Comparison of ENCODE assay signal across 3 cellular contexts in genomic region chr7:101288439-101288838, GRCh38.
TF ChIP-seq lines count a peak whose summit lies in the region.

No MANE protein-coding gene starts in this region.

TF ChIP-seq in liver, 16 proteins besides CTCF, POLR2A, EP300 and RAD21:
- TF ChIP-seq EGR1 (IDR thresholded peaks at IDR 0.05; ENCODE audit: low read depth in 2 of 2) (no peak), REST (IDR thresholded peaks at IDR 0.05) (no peak), ATF3 (IDR thresholded peaks at IDR 0.05) (no peak), ZBTB33 (IDR thresholded peaks at IDR 0.05) (no peak), JUND (IDR thresholded peaks at IDR 0.05) (no peak), YY1 (IDR thresholded peaks at IDR 0.05) (no peak), HNF4A (conservative IDR thresholded peaks at IDR 0.05) (no peak), FOXA1 (IDR thresholded peaks at IDR 0.05) (no peak), NR2F2 (IDR thresholded peaks at IDR 0.05) (no peak), SP1 (IDR thresholded peaks at IDR 0.05) (no peak), FOXA2 (IDR thresholded peaks at IDR 0.05) (no peak), TAF1 (conservative IDR thresholded peaks at IDR 0.05) (no peak), RXRA (IDR thresholded peaks at IDR 0.05) (no peak), GABPA (IDR thresholded peaks at IDR 0.05 in 1 of 2, conservative IDR thresholded peaks at IDR 0.05 in 1 of 2) (no peak)
- TF ChIP-seq, protein P1, sequence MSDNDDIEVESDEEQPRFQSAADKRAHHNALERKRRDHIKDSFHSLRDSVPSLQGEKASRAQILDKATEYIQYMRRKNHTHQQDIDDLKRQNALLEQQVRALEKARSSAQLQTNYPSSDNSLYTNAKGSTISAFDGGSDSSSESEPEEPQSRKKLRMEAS (IDR thresholded peaks at IDR 0.05), result no peak
TF ChIP-seq in liver: peak in this region for 0.

TF ChIP-seq in HepG2, 621 proteins besides CTCF, POLR2A, EP300 and RAD21:
- TF ChIP-seq YEATS4 (CRISPR knock-in tag; IDR thresholded peaks at IDR 0.05; ENCODE audit: borderline replicate concordance) (no peak), ZNF484 (CRISPR knock-in tag; IDR thresholded peaks at IDR 0.05; ENCODE audit: borderline replicate concordance, low read depth) (no peak), ZFP1 (CRISPR knock-in tag; IDR thresholded peaks at IDR 0.05) (no peak), FOXC1 (CRISPR knock-in tag; IDR thresholded peaks at IDR 0.05; ENCODE audit: borderline replicate concordance) (no peak), BCL6 (CRISPR knock-in tag; IDR thresholded peaks at IDR 0.05) (no peak), HCFC1 (IDR thresholded peaks at IDR 0.05; ENCODE audit: low read depth, low read length) (no peak)
- TF ChIP-seq, protein P2, sequence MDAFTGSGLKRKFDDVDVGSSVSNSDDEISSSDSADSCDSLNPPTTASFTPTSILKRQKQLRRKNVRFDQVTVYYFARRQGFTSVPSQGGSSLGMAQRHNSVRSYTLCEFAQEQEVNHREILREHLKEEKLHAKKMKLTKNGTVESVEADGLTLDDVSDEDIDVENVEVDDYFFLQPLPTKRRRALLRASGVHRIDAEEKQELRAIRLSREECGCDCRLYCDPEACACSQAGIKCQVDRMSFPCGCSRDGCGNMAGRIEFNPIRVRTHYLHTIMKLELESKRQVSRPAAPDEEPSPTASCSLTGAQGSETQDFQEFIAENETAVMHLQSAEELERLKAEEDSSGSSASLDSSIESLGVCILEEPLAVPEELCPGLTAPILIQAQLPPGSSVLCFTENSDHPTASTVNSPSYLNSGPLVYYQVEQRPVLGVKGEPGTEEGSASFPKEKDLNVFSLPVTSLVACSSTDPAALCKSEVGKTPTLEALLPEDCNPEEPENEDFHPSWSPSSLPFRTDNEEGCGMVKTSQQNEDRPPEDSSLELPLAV (CRISPR knock-in tag; conservative IDR thresholded peaks at IDR 0.05; ENCODE audit: low read depth), result no peak
- TF ChIP-seq, protein P3, sequence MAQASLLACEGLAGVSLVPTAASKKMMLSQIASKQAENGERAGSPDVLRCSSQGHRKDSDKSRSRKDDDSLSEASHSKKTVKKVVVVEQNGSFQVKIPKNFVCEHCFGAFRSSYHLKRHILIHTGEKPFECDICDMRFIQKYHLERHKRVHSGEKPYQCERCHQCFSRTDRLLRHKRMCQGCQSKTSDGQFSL (CRISPR knock-in tag; IDR thresholded peaks at IDR 0.05), result no peak
- TF ChIP-seq, protein P4, sequence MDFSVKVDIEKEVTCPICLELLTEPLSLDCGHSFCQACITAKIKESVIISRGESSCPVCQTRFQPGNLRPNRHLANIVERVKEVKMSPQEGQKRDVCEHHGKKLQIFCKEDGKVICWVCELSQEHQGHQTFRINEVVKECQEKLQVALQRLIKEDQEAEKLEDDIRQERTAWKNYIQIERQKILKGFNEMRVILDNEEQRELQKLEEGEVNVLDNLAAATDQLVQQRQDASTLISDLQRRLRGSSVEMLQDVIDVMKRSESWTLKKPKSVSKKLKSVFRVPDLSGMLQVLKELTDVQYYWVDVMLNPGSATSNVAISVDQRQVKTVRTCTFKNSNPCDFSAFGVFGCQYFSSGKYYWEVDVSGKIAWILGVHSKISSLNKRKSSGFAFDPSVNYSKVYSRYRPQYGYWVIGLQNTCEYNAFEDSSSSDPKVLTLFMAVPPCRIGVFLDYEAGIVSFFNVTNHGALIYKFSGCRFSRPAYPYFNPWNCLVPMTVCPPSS (IDR thresholded peaks at IDR 0.05), result no peak

TF ChIP-seq in K562, 482 proteins besides CTCF, POLR2A, EP300 and RAD21:
- TF ChIP-seq RBM25 (IDR thresholded peaks at IDR 0.05; ENCODE audit: low read depth, low read length, severe bottlenecking) (peak; percentile 39), THRAP3 (IDR thresholded peaks at IDR 0.05; ENCODE audit: borderline replicate concordance) (no peak), PRMT5 (CRISPR knock-in tag; IDR thresholded peaks at IDR 0.05) (no peak), ZNF134 (CRISPR knock-in tag; conservative IDR thresholded peaks at IDR 0.05) (peak; percentile 89), DDX20 (tag; IDR thresholded peaks at IDR 0.05; ENCODE audit: low read depth) (no peak), JUNB (CRISPR knock-in tag; conservative IDR thresholded peaks at IDR 0.05) (no peak), ETS1 (conservative IDR thresholded peaks at IDR 0.05; ENCODE audit: control insufficient read depth, low read depth, low read length) (no peak), ASH1L (IDR thresholded peaks at IDR 0.05; ENCODE audit: borderline replicate concordance, low read depth, partially characterized antibody) (no peak), ZNF707 (CRISPR knock-in tag; conservative IDR thresholded peaks at IDR 0.05) (no peak), ZFP36 (IDR thresholded peaks at IDR 0.05; ENCODE audit: low read depth, low read length, partially characterized antibody) (no peak), NR4A1 (CRISPR knock-in tag; IDR thresholded peaks at IDR 0.05) (no peak), NR4A1 (tag; IDR thresholded peaks at IDR 0.05) (no peak), ZNF696 (CRISPR knock-in tag; conservative IDR thresholded peaks at IDR 0.05) (no peak)
